ENCODE assay signal across 8 cellular contexts in genomic region chr13:110136660-110137585, GRCh38.
A peak's percentile ranks its signal among the peaks of the same experiment; 100 is the strongest.
DNase-seq lines count a peak whose midpoint lies in the region; ATAC-seq and TF ChIP-seq lines count a peak whose summit lies in the region.

No MANE protein-coding gene starts in this region.

- TF ChIP-seq CTCF in A673 (conservative IDR thresholded peaks at IDR 0.05; ENCODE audit: low read depth, low read length) (no peak), HCT116 (IDR thresholded peaks at IDR 0.05 in 2 of 3, conservative IDR thresholded peaks at IDR 0.05 in 1 of 3; ENCODE audit: borderline replicate concordance in 1 of 3, insufficient read depth in 1 of 3, low read depth in 2 of 3, low read length in 2 of 3) (no peak), mammary epithelial cell (conservative IDR thresholded peaks at IDR 0.05 in 1 of 2, IDR thresholded peaks at IDR 0.05 in 1 of 2; ENCODE audit: extremely low read depth in 1 of 2, insufficient read depth in 1 of 2, low read depth in 1 of 2, low read length in 2 of 2) (no peak), adrenal gland (IDR thresholded peaks at IDR 0.05) (no peak)

- no peaks in the 10 kb centered on the region for H3K9me2 ChIP-seq in HCT116 (ENCODE audit: insufficient read depth)

- no peak for TF ChIP-seq RAD21 in HCT116 (IDR thresholded peaks at IDR 0.05; ENCODE audit: low read depth)

- POLR2A ChIA-PET in A673 (lab: Charles Lee; ENCODE audit: low non-redundant PET): no interaction called here
- POLR2A ChIA-PET in HCT116 (lab: Charles Lee): no interaction called here

- H3K9ac ChIP-seq in HCT116 (ENCODE audit: low read length): peak overlapping the region; percentile 46; the same call in 1 of the 2 replicates
- peak overlapping the region; percentile 38 for H3K9ac ChIP-seq in mammary epithelial cell (ENCODE audit: insufficient read depth, low read length)

- BruUV-seq in A673 (replicated peaks; lab: Mats Ljungman, UMichigan) (no TSS peak), HCT116 (replicated peaks; lab: Mats Ljungman, UMichigan) (no TSS peak), mammary epithelial cell (replicated peaks; lab: Mats Ljungman, UMichigan) (no TSS peak)

- no peaks in the 10 kb centered on the region for H3K79me2 ChIP-seq in HCT116 (ENCODE audit: insufficient read depth, low read length)
- H3K79me2 ChIP-seq in mammary epithelial cell (ENCODE audit: insufficient read depth, low read length): no peaks in the 10 kb centered on the region

- no peaks in the 10 kb centered on the region for H4K20me1 ChIP-seq in HCT116 (ENCODE audit: insufficient read depth)
- no peaks in the 10 kb centered on the region for H4K20me1 ChIP-seq in mammary epithelial cell (ENCODE audit: insufficient read depth, low read length)

- TF ChIP-seq POLR2A in HCT116 (IDR thresholded peaks at IDR 0.05; ENCODE audit: borderline replicate concordance, extremely low read depth, insufficient read depth, insufficient read length) (no peak), adrenal gland (IDR thresholded peaks at IDR 0.05) (no peak)

- H3K4me3 ChIP-seq in A673 (ENCODE audit: low read depth, low read length, poor library complexity, severe bottlenecking) (peak overlapping the region; percentile 58), HCT116 (replicated peaks in 1 of 2; ENCODE audit: low read depth in 1 of 2, low read length in 2 of 2) (no peak overlapping the region; a peak in 1 of 4 replicates), mammary epithelial cell (replicated peaks in 1 of 3; ENCODE audit: insufficient read depth in 1 of 3, low read depth in 2 of 3, low read length in 3 of 3) (peak overlapping the region in 2 of 3 experiments; percentile 37 to 52), SJCRH30 (no peak overlapping the region), adrenal gland (peak overlapping the region in 1 of 4 donors; percentile 68)

- in situ Hi-C loops in mammary epithelial cell (cut with MboI; ENCODE audit: low sequenced_read_pairs in 2 of 2): no loop called here

- WGBS in mammary epithelial cell (ENCODE audit: low coverage, missing lambda C conversion rate): 34% methylated on average over 16 of the region's 16 CpGs
- 31 to 48% (median 39%) methylated on average over 11 to 16 of the region's 16 CpGs for WGBS in adrenal gland, 4 donors

- H3K36me3 ChIP-seq in A673 (ENCODE audit: insufficient read depth, low read length, poor library complexity, severe bottlenecking) (no peaks in the 10 kb centered on the region), HCT116 (ENCODE audit: control insufficient read depth in 1 of 2, insufficient read depth in 2 of 2, low read length in 2 of 2) (no peaks in the 10 kb centered on the region), mammary epithelial cell (ENCODE audit: insufficient read depth, low read length) (no peaks in the 10 kb centered on the region), SJCRH30 (no peaks in the 10 kb centered on the region), adrenal gland (replicated peaks in 1 of 2) (no peaks in the 10 kb centered on the region)

- no peak overlapping the region for H2AFZ ChIP-seq in HCT116 (ENCODE audit: low read depth, low read length, poor library complexity, severe bottlenecking)
- H2AFZ ChIP-seq in mammary epithelial cell (ENCODE audit: low read depth, low read length): peak overlapping the region; percentile 59

- H3K4me2 ChIP-seq in HCT116 (ENCODE audit: low read length): peak overlapping the region; percentile 93
- H3K4me2 ChIP-seq in mammary epithelial cell (ENCODE audit: insufficient read depth, low read depth, low read length): peak overlapping the region; percentile 82

- peak; percentile 4 for DNase-seq in A673 (ENCODE audit: low spot score)
- DNase-seq in HCT116 (ENCODE audit: low read depth, low spot score): no peak
- no peak for DNase-seq in mammary epithelial cell
- peak; percentile 44 for DNase-seq in medulla oblongata (ENCODE audit: extremely low spot score)
- DNase-seq in SJCRH30: no peak
- DNase-seq in adrenal gland: no peak
- no peak for DNase-seq in pons (ENCODE audit: low spot score)

- intact Hi-C loops in A673 (cut with micrococcal nuclease; ENCODE audit: unreplicated experiment): loop anchor here (5.0 kb wide), 1 partner anchor 1175 kb away; no protein-coding TSS in a partner anchor
- intact Hi-C loops in HCT116 (cut with micrococcal nuclease): no loop called here
- intact Hi-C loops in mammary epithelial cell (cut with micrococcal nuclease): loop anchor here (10.0 kb wide), 1 partner anchor 308 kb away; no protein-coding TSS in a partner anchor
- intact Hi-C loops in adrenal gland (cut with DNase I): no loop called here

- H3K4me1 ChIP-seq in A673 (ENCODE audit: insufficient read depth, low read length, poor library complexity, severe bottlenecking) (peaks cover 13% of the 10 kb centered on the region), HCT116 (ENCODE audit: control insufficient read depth in 1 of 2, insufficient read depth in 2 of 2, low read length in 2 of 2) (peaks cover 6 to 19% of the 10 kb centered on the region in 2 experiments; a peak in 3 of 4 replicates), mammary epithelial cell (ENCODE audit: insufficient read depth, low read length) (peaks cover 19% of the 10 kb centered on the region), SJCRH30 (peaks cover 39% of the 10 kb centered on the region), adrenal gland (replicated peaks in 1 of 2) (peaks cover 0 to 14% of the 10 kb centered on the region in 2 donors)

- dilution Hi-C loops in mammary epithelial cell (cut with HindIII; ENCODE audit: low sequenced_read_pairs): no loop called here

- no peak overlapping the region for H3K27ac ChIP-seq in A673 (ENCODE audit: low read depth, low read length, poor library complexity, severe bottlenecking)
- no peak overlapping the region for H3K27ac ChIP-seq in HCT116 (ENCODE audit: low read depth, low read length)
- peak overlapping the region; percentile 48 for H3K27ac ChIP-seq in mammary epithelial cell (ENCODE audit: insufficient read depth, low read depth, low read length)
- no peak overlapping the region for H3K27ac ChIP-seq in SJCRH30
- H3K27ac ChIP-seq in adrenal gland: peak overlapping the region in 1 of 5 donors; percentile 86

- ATAC-seq in HCT116 (no peak), HG03095 (IDR thresholded peaks at IDR 0.05; ENCODE audit: unreplicated experiment) (no peak)

- RAD21 ChIA-PET in HCT116 (lab: Charles Lee; ENCODE audit: low non-redundant PET in 1 of 2, low total read pairs in 2 of 2, uncharacterized antibody in 2 of 2, unreplicated experiment in 2 of 2): interaction anchor here in 1 of 2 experiments (0.7 kb wide), 1 partner anchor 154 kb away, joined by 3 read pairs; no protein-coding TSS in a partner anchor

- H3K9me3 ChIP-seq in A673 (ENCODE audit: low read depth, low read length, poor library complexity, severe bottlenecking): no peaks in the 10 kb centered on the region
- H3K9me3 ChIP-seq in HCT116 (ENCODE audit: control insufficient read depth in 1 of 2, insufficient read depth in 1 of 2, low read depth in 1 of 2, low read length in 2 of 2): no peaks in the 10 kb centered on the region
- H3K9me3 ChIP-seq in mammary epithelial cell (replicated peaks; ENCODE audit: insufficient read depth, low read length): no peaks in the 10 kb centered on the region
- H3K9me3 ChIP-seq in SJCRH30 (replicated peaks): no peaks in the 10 kb centered on the region
- H3K9me3 ChIP-seq in adrenal gland (replicated peaks in 1 of 3): no peaks in the 10 kb centered on the region

- H3K27me3 ChIP-seq in A673 (replicated peaks; ENCODE audit: insufficient read depth, low read depth, low read length, poor library complexity): no peaks in the 10 kb centered on the region
- H3K27me3 ChIP-seq in HCT116 (ENCODE audit: insufficient read depth, low read length): no peaks in the 10 kb centered on the region
- H3K27me3 ChIP-seq in mammary epithelial cell (ENCODE audit: insufficient read depth, low read length): no peaks in the 10 kb centered on the region
- no peaks in the 10 kb centered on the region for H3K27me3 ChIP-seq in SJCRH30
- H3K27me3 ChIP-seq in adrenal gland: no peaks in the 10 kb centered on the region

- CTCF ChIA-PET in A673 (lab: Charles Lee) (no interaction called here), HCT116 (lab: Charles Lee) (no interaction called here), mammary epithelial cell (lab: Charles Lee; ENCODE audit: low non-redundant PET) (no interaction called here)

TF ChIP-seq in HCT116, 20 proteins besides CTCF, POLR2A, EP300 and RAD21 (continues in another document):
- TF ChIP-seq CBX3 (IDR thresholded peaks at IDR 0.05; ENCODE audit: low read depth): no peak
- no peak for TF ChIP-seq YY1 (IDR thresholded peaks at IDR 0.05; ENCODE audit: extremely low read depth, insufficient replicate concordance, low read depth, low read length)
- no peak for TF ChIP-seq EZH2phosphoT487 (IDR thresholded peaks at IDR 0.05; ENCODE audit: borderline replicate concordance)
- no peak for TF ChIP-seq ATF3 (IDR thresholded peaks at IDR 0.05)
- no peak for TF ChIP-seq ELF1 (IDR thresholded peaks at IDR 0.05; ENCODE audit: borderline replicate concordance, low read depth)
- no peak for TF ChIP-seq SIN3A (IDR thresholded peaks at IDR 0.05; ENCODE audit: low read depth)
- no peak for TF ChIP-seq EZH2 (IDR thresholded peaks at IDR 0.05)
- TF ChIP-seq SP1 (IDR thresholded peaks at IDR 0.05; ENCODE audit: low read depth): no peak

Comparison
In these comparisons a context has a peak if more than half of its experiments do, and no peak if none do; other contexts are left out.
1. DNase-seq: peak in A673 (single experiment) and medulla oblongata (single experiment); none in HCT116 (single experiment), mammary epithelial cell (single experiment), SJCRH30 (0 of 2), adrenal gland (0 of 7) and pons (single experiment).
2. H3K4me3 ChIP-seq: peak in A673 (single experiment) and mammary epithelial cell (2 of 3); none in HCT116 (0 of 2) and SJCRH30 (single experiment).
3. intact Hi-C loops: an anchor here in A673 (5.0 kb wide) and mammary epithelial cell (10.0 kb wide); none called in HCT116 and adrenal gland.